In the genomic region with DNA sequence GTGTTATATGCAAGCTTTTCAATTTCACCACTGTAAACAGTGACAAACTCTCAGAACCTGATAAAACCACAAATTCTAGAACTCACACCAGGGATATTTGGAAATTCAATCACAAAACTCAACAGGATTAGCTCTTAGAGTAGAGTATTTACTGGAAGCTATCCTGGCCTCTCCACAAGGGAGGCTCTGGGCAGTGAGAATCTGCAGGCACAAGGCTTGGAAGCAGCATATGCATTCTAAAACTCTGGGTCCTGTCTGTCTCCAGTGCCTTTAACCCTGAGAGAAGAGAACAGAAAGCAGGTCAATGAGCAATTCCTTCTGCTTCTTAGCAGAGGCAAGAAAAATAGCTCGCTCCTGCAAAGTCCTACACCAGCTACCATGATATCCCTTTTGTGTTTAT, we compare ENCODE assay signal across 20 cellular contexts. TPM values are rescaled to one million over a fixed set of nuclear protein-coding genes. Genes with fewer than 3 reads are reported as not detected.
DNase-seq lines count a peak whose midpoint lies in the region; ATAC-seq and TF ChIP-seq lines count a peak whose summit lies in the region.
"Had no signal": no experiment of that assay in that cellular context is flagged by ENCODE, and none has a peak within 500 bp of the region (broad histone marks: within the 10 kb centered on the region; RNA-seq: fewer than 3 reads in every experiment).

No MANE protein-coding gene starts in this region.

- no peak for TF ChIP-seq EP300 in transverse colon (IDR thresholded peaks at IDR 0.05; ENCODE audit: low read depth)

- H3K36me3 ChIP-seq in left ventricle myocardium inferior (no peaks in the 10 kb centered on the region), transverse colon (no peaks in the 10 kb centered on the region)
- H3K36me3 ChIP-seq: BE2C, prostate gland had no signal

- no peaks in the 10 kb centered on the region for H3K36me3 Mint-ChIP-seq in neural crest cell (ENCODE audit: low read depth)
- H3K36me3 Mint-ChIP-seq: activated CD4-positive, alpha-beta memory T cell treated with anti-CD3 and anti-CD28 coated beads for 36 hours; type B pancreatic cell had no signal

- H3K9me3 ChIP-seq in left ventricle myocardium inferior (replicated peaks) (no peaks in the 10 kb centered on the region), right cardiac atrium (ENCODE audit: control insufficient read depth, low read length) (no peaks in the 10 kb centered on the region), transverse colon (no peaks in the 10 kb centered on the region)
- H3K9me3 ChIP-seq: BE2C, prostate gland had no signal

- H3K4me1 Mint-ChIP-seq in neural crest cell = peaks cover 1% of the 10 kb centered on the region
- H3K4me1 Mint-ChIP-seq: stimulated activated naive CD8-positive, alpha-beta T cell treated with anti-CD3 and anti-CD28 coated beads, Interleukin-15, amount 100 ng/mL, for 72 hours had no signal

- in situ Hi-C loops in transverse colon (cut with MboI; ENCODE audit: low pct_ligation_motif_present in 1 of 4, low pct_unique_long_range_greater_than_20kb in 1 of 4, low sequenced_read_pairs in 3 of 4) = no loop called here

- peak overlapping the region; percentile 8 for H3K27ac Mint-ChIP-seq in neural crest cell (ENCODE audit: unreplicated experiment)
- H3K27ac Mint-ChIP-seq: activated CD4-positive, alpha-beta memory T cell treated with anti-CD3 and anti-CD28 coated beads for 36 hours; stimulated activated naive CD8-positive, alpha-beta T cell treated with anti-CD3 and anti-CD28 coated beads, Interleukin-15, amount 100 ng/mL, for 72 hours; type B pancreatic cell had no signal

- intact Hi-C loops in Right ventricle myocardium superior (cut with DNase I) (no loop called here), left ventricle myocardium inferior (cut with micrococcal nuclease) (no loop called here), right cardiac atrium (cut with DNase I) (no loop called here), transverse colon (cut with DNase I; ENCODE audit: low total_unique reads) (no loop called here)

- no peak for TF ChIP-seq POLR2A in transverse colon (IDR thresholded peaks at IDR 0.05)

- no peak overlapping the region for H3K4me3 Mint-ChIP-seq in neural crest cell
- H3K4me3 Mint-ChIP-seq: activated CD4-positive, alpha-beta memory T cell treated with anti-CD3 and anti-CD28 coated beads for 36 hours; stimulated activated naive CD8-positive, alpha-beta T cell treated with anti-CD3 and anti-CD28 coated beads, Interleukin-15, amount 100 ng/mL, for 72 hours; type B pancreatic cell had no signal

- no peaks in the 10 kb centered on the region for H3K27me3 ChIP-seq in left ventricle myocardium inferior (ENCODE audit: low read depth)
- H3K27me3 ChIP-seq in right cardiac atrium (ENCODE audit: control insufficient read depth, insufficient read depth) = no peaks in the 10 kb centered on the region
- H3K27me3 ChIP-seq in transverse colon = no peaks in the 10 kb centered on the region
- H3K27me3 ChIP-seq: BE2C had no signal

- H3K27ac ChIP-seq in left ventricle myocardium inferior (replicated peaks) (no peak overlapping the region), right cardiac atrium (ENCODE audit: low read length) (no peak overlapping the region), transverse colon (peak overlapping the region in 3 of 4 donors; percentile 46 to 56 (median 54))
- H3K27ac ChIP-seq: prostate gland had no signal

- no peaks in the 10 kb centered on the region for H3K27me3 Mint-ChIP-seq in neural crest cell (ENCODE audit: low read depth)
- H3K27me3 Mint-ChIP-seq: activated CD4-positive, alpha-beta memory T cell treated with anti-CD3 and anti-CD28 coated beads for 36 hours; stimulated activated naive CD8-positive, alpha-beta T cell treated with anti-CD3 and anti-CD28 coated beads, Interleukin-15, amount 100 ng/mL, for 72 hours; type B pancreatic cell had no signal

- TF ChIP-seq CTCF in left ventricle myocardium inferior (IDR thresholded peaks at IDR 0.05; ENCODE audit: borderline replicate concordance) (no peak), neural crest cell (conservative IDR thresholded peaks at IDR 0.05) (no peak), transverse colon (IDR thresholded peaks at IDR 0.05) (no peak)

- ATAC-seq in Right ventricle myocardium superior (ENCODE audit: poor library complexity) (peak; percentile 68), right cardiac atrium (peak; percentile 29 to 88)
- ATAC-seq: SK-N-SH treated with all-trans-retinoic acid at 6 μM for 48 hours; stimulated activated naive CD8-positive, alpha-beta T cell treated with anti-CD3 and anti-CD28 coated beads, Interleukin-15, amount 100 ng/mL, for 72 hours had no signal

- H3K9me3 Mint-ChIP-seq in neural crest cell = peaks cover 3% of the 10 kb centered on the region
- H3K9me3 Mint-ChIP-seq: activated CD4-positive, alpha-beta memory T cell treated with anti-CD3 and anti-CD28 coated beads for 36 hours; stimulated activated naive CD8-positive, alpha-beta T cell treated with anti-CD3 and anti-CD28 coated beads, Interleukin-15, amount 100 ng/mL, for 72 hours; type B pancreatic cell had no signal

- DNase-seq in Right ventricle myocardium superior = peak; percentile 35
- DNase-seq in left ventricle myocardium inferior = no peak
- peak in 1 of 3 donors; percentile 29 for DNase-seq in right cardiac atrium
- no peak for DNase-seq in neural crest cell (ENCODE audit: low read depth, low spot score)
- DNase-seq in transverse colon = no peak
- DNase-seq in NCI-H774 (lab: John Stamatoyannopoulos, UW) = no peak
- DNase-seq in DMS114 treated with DMSO at 0.1 percent for 48 hours (lab: John Stamatoyannopoulos, UW; ENCODE audit: unreplicated experiment) = no peak
- DNase-seq in NCI-H2107 (lab: John Stamatoyannopoulos, UW) = no peak
- DNase-seq: activated CD4-positive, alpha-beta memory T cell treated with anti-CD3 and anti-CD28 coated beads for 36 hours; BE2C; DND-41; effector CD8-positive, alpha-beta T cell; left cardiac atrium; NCI-H187 treated with DMSO at 0.1 percent for 48 hours; NCI-H345; stimulated activated CD4-positive, alpha-beta T cell treated with anti-CD3 and anti-CD28 coated beads, Interleukin-4, amount 100 ng/mL, for 1 hour; stimulated activated naive CD8-positive, alpha-beta T cell treated with anti-CD3 and anti-CD28 coated beads, Interleukin-15, amount 100 ng/mL, for 72 hours had no signal

- H3K4me1 ChIP-seq in left ventricle myocardium inferior (peaks cover 13% of the 10 kb centered on the region), right cardiac atrium (ENCODE audit: control insufficient read depth, insufficient read depth, low read length) (peaks cover 3% of the 10 kb centered on the region), transverse colon (peaks cover 3 to 44% (median 27%) of the 10 kb centered on the region in 4 donors)
- H3K4me1 ChIP-seq: BE2C, prostate gland had no signal

- 67% methylated on average over 1 of the region's 1 CpG for WGBS in right cardiac atrium
- WGBS in transverse colon (ENCODE audit: low coverage in 1 of 2), 2 donors = 83% methylated on average over 1 of the region's 1 CpG; no CpG with 5 or more reads in 1 of the 2 donors

- H3K4me3 ChIP-seq in left ventricle myocardium inferior = no peak overlapping the region
- no peak overlapping the region for H3K4me3 ChIP-seq in right cardiac atrium (ENCODE audit: low read length)
- H3K4me3 ChIP-seq in transverse colon = no peak overlapping the region
- H3K4me3 ChIP-seq: prostate gland had no signal

RNA-seq across cellular contexts. Expression of a gene that starts 23.4 kb away (rescaled TPM):
- total RNA-seq in Right ventricle myocardium superior (16.2 TPM), left ventricle myocardium inferior (12.1 TPM), right cardiac atrium (10 to 100 TPM; 25.4 to 35.6 (median 29.2) TPM), neural crest cell (1.0 and 1.1 TPM in 2 replicates), transverse colon (10 to 100 TPM; 19.7 to 87.7 (median 41.0) TPM)
- 16.7 TPM for polyA plus RNA-seq in right cardiac atrium
- total RNA-seq: activated CD4-positive, alpha-beta memory T cell treated with anti-CD3 and anti-CD28 coated beads for 36 hours had no signal

Comparison
In these comparisons a context has a peak if more than half of its experiments do, and no peak if none do; other contexts are left out.
1. H3K27ac ChIP-seq: peak in transverse colon (3 of 4); none in left ventricle myocardium inferior (single experiment) and right cardiac atrium (single experiment).